In the genomic region with DNA sequence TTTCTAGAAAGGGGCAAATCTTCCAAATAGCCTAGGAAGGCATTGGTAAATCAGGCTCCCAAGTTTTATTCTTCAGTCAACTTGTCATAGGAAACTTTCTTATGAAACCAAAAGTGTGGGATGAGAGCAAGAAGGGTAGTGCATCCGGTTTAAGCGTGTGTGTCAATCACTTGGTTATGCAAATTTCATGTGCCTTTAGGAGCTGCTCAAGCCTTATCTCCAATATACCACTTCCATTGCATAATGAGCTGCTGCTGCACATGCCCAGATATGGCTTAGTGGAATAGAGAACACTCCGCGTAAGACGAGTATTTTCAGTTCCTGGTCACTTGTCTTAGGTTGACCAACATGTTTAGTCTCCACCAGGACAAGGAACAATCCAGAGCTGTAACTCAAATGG, we compare ENCODE assay signal across 1 cellular context.
TF ChIP-seq lines count a peak whose summit lies in the region.

No MANE protein-coding gene starts in this region.

TF ChIP-seq in GM23338, 12 proteins besides CTCF, POLR2A, EP300 and RAD21 (continued from another document):
- no peak for TF ChIP-seq ZNF462 (CRISPR knock-in tag; IDR thresholded peaks at IDR 0.05)
- no peak for TF ChIP-seq EZH2phosphoT487 (IDR thresholded peaks at IDR 0.05; ENCODE audit: unreplicated experiment)
